ENCODE assay signal across 33 cellular contexts in genomic region chr10:99387071-99387470, GRCh38. TPM values are rescaled to one million over a fixed set of nuclear protein-coding genes. Genes with fewer than 3 reads are reported as not detected.
"Had no signal": no experiment of that assay in that cellular context is flagged by ENCODE, and none has a peak within 500 bp of the region (broad histone marks: within the 10 kb centered on the region; RNA-seq: fewer than 3 reads in every experiment).

No MANE protein-coding gene starts in this region.

- H3K27ac ChIP-seq: adrenal gland, ascending aorta, breast epithelium, cardiac muscle cell, colonic mucosa, epithelial cell of prostate, esophagus squamous epithelium, gastroesophageal sphincter, heart right ventricle, VCaP had no signal

- H3K27me3 ChIP-seq: adrenal gland, ascending aorta, breast epithelium, cardiac muscle cell, colonic mucosa, esophagus squamous epithelium, gastroesophageal sphincter had no signal

- H3K4me1 ChIP-seq: adrenal gland, ascending aorta, breast epithelium, colonic mucosa, esophagus squamous epithelium had no signal

- DNase-seq: activated B cell treated with CpG ODN at 0.5 μM for 24 hours; activated CD4-positive, alpha-beta T cell treated with anti-CD3 and anti-CD28 coated beads for 48 hours; activated CD4-positive, alpha-beta T cell treated with anti-CD3 and anti-CD28 coated beads, Interleukin-2, amount 50 U/mL, for 1 hour; activated CD4-positive, alpha-beta T cell treated with anti-CD3 and anti-CD28 coated beads, Interleukin-2, amount 50 U/mL, for 48 hours; activated CD8-positive, alpha-beta memory T cell treated with anti-CD3 and anti-CD28 coated beads, Interleukin-2, amount 10 ng/mL, durations not matched to agents 7 days and 5 days; activated CD8-positive, alpha-beta memory T cell treated with anti-CD3 and anti-CD28 coated beads, Interleukin-2, amount 50 U/mL, for 4 hours; activated CD8-positive, alpha-beta T cell treated with anti-CD3 and anti-CD28 coated beads for 36 hours; activated effector memory CD4-positive, alpha-beta T cell treated with anti-CD3 and anti-CD28 coated beads, Interleukin-2, amount 50 U/mL, for 16 hours; activated naive CD4-positive, alpha-beta T cell treated with anti-CD3 and anti-CD28 coated beads for 36 hours; activated naive CD8-positive, alpha-beta T cell treated with anti-CD3 and anti-CD28 coated beads for 36 hours; activated naive CD8-positive, alpha-beta T cell treated with anti-CD3 and anti-CD28 coated beads, Interleukin-2, amount 50 U/mL, for 24 hours; activated T-cell treated with anti-CD3 and anti-CD28 coated beads, Interleukin-2, amount 50 U/mL, for 1 hour; activated T-cell treated with anti-CD3 and anti-CD28 coated beads, Interleukin-2, amount 50 U/mL, for 48 hours; adrenal gland; amygdala; central memory CD4-positive, alpha-beta T cell; cerebellar nuclear complex; colonic mucosa; effector CD8-positive, alpha-beta T cell; esophagus squamous epithelium; foreskin melanocyte; heart right ventricle; T-helper 2 cell had no signal

- H3K36me3 ChIP-seq: adrenal gland, ascending aorta, breast epithelium, cardiac muscle cell, colonic mucosa, esophagus squamous epithelium, gastroesophageal sphincter, heart right ventricle had no signal

- H3K4me3 ChIP-seq: adrenal gland, ascending aorta, breast epithelium, cardiac muscle cell, colonic mucosa, esophagus squamous epithelium, gastroesophageal sphincter, heart right ventricle had no signal

- ATAC-seq: activated CD4-positive, CD25-positive, alpha-beta regulatory T cell treated with anti-CD3 and anti-CD28 coated beads, Interleukin-2, amount 50 U/mL, for 24 hours; activated CD8-positive, alpha-beta memory T cell treated with anti-CD3 and anti-CD28 coated beads, Interleukin-2, amount 10 ng/mL, durations not matched to agents 7 days and 5 days; activated CD8-positive, alpha-beta T cell treated with anti-CD3 and anti-CD28 coated beads for 36 hours; activated naive CD8-positive, alpha-beta T cell treated with anti-CD3 and anti-CD28 coated beads, Interleukin-2, amount 50 U/mL, for 24 hours; gastroesophageal sphincter had no signal

- H3K9me3 ChIP-seq: adrenal gland, ascending aorta, breast epithelium, colonic mucosa, esophagus squamous epithelium, gastroesophageal sphincter, heart right ventricle had no signal

RNA-seq across cellular contexts. Expression of gene CNNM1, which starts 57.9 kb away (rescaled TPM):
- total RNA-seq: activated B cell treated with CpG ODN at 0.5 μM for 24 hours; activated CD8-positive, alpha-beta memory T cell treated with anti-CD3 and anti-CD28 coated beads, Interleukin-2, amount 10 ng/mL, durations not matched to agents 7 days and 5 days; ascending aorta; dermis microvascular lymphatic vessel endothelial cell; endothelial cell of umbilical vein; glomerular endothelial cell had no signal
- polyA plus RNA-seq: endothelial cell of umbilical vein had no signal
